ENCODE assay signal across 19 cellular contexts in the genomic region with DNA sequence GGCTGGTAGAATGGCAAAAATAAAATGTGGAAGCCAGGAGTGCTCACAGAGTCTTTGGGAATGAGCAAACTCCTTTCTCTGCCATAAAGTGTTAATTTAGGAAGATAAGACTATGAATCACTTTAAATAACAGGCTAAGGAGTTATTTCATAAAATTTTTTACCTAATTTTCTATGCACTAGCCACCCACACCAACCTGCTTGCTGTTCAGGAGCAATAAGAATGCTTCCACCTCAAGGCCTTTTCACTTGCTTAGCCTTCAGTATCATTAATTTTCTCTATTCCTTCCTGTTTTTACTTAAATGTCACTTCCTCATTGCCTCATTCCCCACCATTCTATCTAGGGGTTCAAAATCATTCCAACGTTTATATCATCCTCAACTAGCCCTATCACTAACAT.
A peak's percentile ranks its signal among the peaks of the same experiment; 100 is the strongest.
DNase-seq lines count a peak whose midpoint lies in the region; ATAC-seq and TF ChIP-seq lines count a peak whose summit lies in the region.
"Had no signal": no experiment of that assay in that cellular context is flagged by ENCODE, and none has a peak within 500 bp of the region (broad histone marks: within the 10 kb centered on the region; RNA-seq: fewer than 3 reads in every experiment).

No MANE protein-coding gene starts in this region.

- H3K27me3 ChIP-seq in IMR-90 (ENCODE audit: control insufficient read depth, insufficient read depth, low read length) (no peaks in the 10 kb centered on the region), neural cell (ENCODE audit: insufficient read depth, low read depth, low read length) (no peaks in the 10 kb centered on the region), lower lobe of right lung (ENCODE audit: low read depth) (no peaks in the 10 kb centered on the region)
- H3K27me3 ChIP-seq: BE2C had no signal

- H2BK15ac ChIP-seq in IMR-90 (ENCODE audit: low read depth, low read length): no peak overlapping the region

- in situ Hi-C loops in IMR-90 (cut with MboI; ENCODE audit: low sequenced_read_pairs): no loop called here

- no peak overlapping the region for H3K18ac ChIP-seq in IMR-90 (ENCODE audit: low read depth, low read length)

- no peak overlapping the region for H2BK20ac ChIP-seq in IMR-90 (ENCODE audit: low read depth, low read length)

- TF ChIP-seq RAD21 in IMR-90 (IDR thresholded peaks at IDR 0.05; ENCODE audit: low read length): no peak
- TF ChIP-seq RAD21 in neural cell (conservative IDR thresholded peaks at IDR 0.05): no peak

- WGBS in IMR-90 (ENCODE audit: extremely low coverage in 2 of 2, insufficient read length in 1 of 2), 2 experiments: no CpG with 5 or more reads among the region's 1 CpG

- H3F3A ChIP-seq in neural cell (ENCODE audit: insufficient read depth, low read length, poor library complexity, severe bottlenecking): peaks cover 6% of the 10 kb centered on the region

- no peaks in the 10 kb centered on the region for H3K9me1 ChIP-seq in IMR-90 (ENCODE audit: insufficient read depth, low read length)

- H4K20me1 ChIP-seq in IMR-90 (ENCODE audit: insufficient read depth, low read length): no peaks in the 10 kb centered on the region
- H4K20me1 ChIP-seq in neural cell (ENCODE audit: insufficient read depth): no peaks in the 10 kb centered on the region

- H2BK120ac ChIP-seq in IMR-90 (ENCODE audit: low read depth, low read length): no peak overlapping the region

- no peak overlapping the region for H4K5ac ChIP-seq in IMR-90 (ENCODE audit: low read depth, low read length)

- dilution Hi-C loops in IMR-90 (cut with HindIII; ENCODE audit: low sequenced_read_pairs, unreplicated experiment): no loop called here

- H3K9me3 ChIP-seq in IMR-90 (ENCODE audit: control insufficient read depth, insufficient read depth, low read length): no peaks in the 10 kb centered on the region
- no peaks in the 10 kb centered on the region for H3K9me3 ChIP-seq in neural cell (ENCODE audit: low read length)
- no peaks in the 10 kb centered on the region for H3K9me3 ChIP-seq in lower lobe of right lung
- H3K9me3 ChIP-seq: BE2C had no signal

- peak overlapping the region; percentile 26 for H2BK5ac ChIP-seq in IMR-90 (ENCODE audit: low read depth, low read length, poor library complexity, severe bottlenecking)

- H3K4me2 ChIP-seq in IMR-90 (ENCODE audit: low read depth, low read length) (no peak overlapping the region), neural cell (ENCODE audit: low read length) (no peak overlapping the region)

- no peak for TF ChIP-seq POLR2A in IMR-90 (IDR thresholded peaks at IDR 0.05; ENCODE audit: low read depth, low read length)

- POLR2A ChIA-PET in IMR-90 (lab: Charles Lee; ENCODE audit: unreplicated experiment): no interaction called here

- no peak for ATAC-seq in IMR-90 (ENCODE audit: low read depth)
- no peak for ATAC-seq in lower lobe of right lung
- ATAC-seq: HCT116 had no signal

- no peak overlapping the region for H3K56ac ChIP-seq in IMR-90 (ENCODE audit: extremely low read depth, insufficient read depth, low read length)

- no peak overlapping the region for H4K8ac ChIP-seq in IMR-90 (ENCODE audit: low read depth in 2 of 2, low read length in 2 of 2)

- 0 out of 2 replicates have a peak, but pooled peaks cover 2% of the 10 kb centered on the region for H3K4me1 ChIP-seq in IMR-90 (ENCODE audit: control insufficient read depth, insufficient read depth, low read length)
- no peaks in the 10 kb centered on the region for H3K4me1 ChIP-seq in lower lobe of right lung
- H3K4me1 ChIP-seq: Caco-2 had no signal

- H3K27ac ChIP-seq in IMR-90 (ENCODE audit: insufficient read depth, low read length) (no peak overlapping the region), VCaP (peak overlapping the region; percentile 51), neural cell (ENCODE audit: low read length) (peak overlapping the region; percentile 67), lower lobe of right lung (no peak overlapping the region)
- H3K27ac ChIP-seq: HL-60 had no signal

- TF ChIP-seq CTCF in IMR-90 (conservative IDR thresholded peaks at IDR 0.05; ENCODE audit: low read depth, low read length) (no peak), VCaP (conservative IDR thresholded peaks at IDR 0.05) (no peak), neural cell (IDR thresholded peaks at IDR 0.05; ENCODE audit: poor library complexity, severe bottlenecking) (no peak), lower lobe of right lung (IDR thresholded peaks at IDR 0.05) (no peak)

- no peak overlapping the region for H3K4me3 ChIP-seq in IMR-90 (ENCODE audit: insufficient read depth, low read depth, low read length)
- peak overlapping the region; percentile 14 for H3K4me3 ChIP-seq in neural cell (ENCODE audit: low read length)
- no peak overlapping the region for H3K4me3 ChIP-seq in lower lobe of right lung

- no peak overlapping the region for H2AK9ac ChIP-seq in IMR-90 (replicated peaks; ENCODE audit: low read depth, low read length, poor library complexity)

- no peak overlapping the region for H2AK5ac ChIP-seq in IMR-90 (ENCODE audit: low read depth, low read length)

- TF ChIP-seq EP300 in neural cell (conservative IDR thresholded peaks at IDR 0.05; ENCODE audit: poor library complexity, severe bottlenecking): no peak

- H3K79me2 ChIP-seq in neural cell (replicated peaks; ENCODE audit: insufficient read depth, low read length): no peaks in the 10 kb centered on the region

- H3K9me2 ChIP-seq in neural cell (ENCODE audit: insufficient read depth, low read length): no peaks in the 10 kb centered on the region

- no peak overlapping the region for H3K4ac ChIP-seq in IMR-90 (ENCODE audit: low read depth, low read length)

- H3K36me3 ChIP-seq in IMR-90 (ENCODE audit: control insufficient read depth, insufficient read depth, low read length) (no peaks in the 10 kb centered on the region), neural cell (ENCODE audit: insufficient read depth, low read length) (no peaks in the 10 kb centered on the region), lower lobe of right lung (no peaks in the 10 kb centered on the region)
- H3K36me3 ChIP-seq: BE2C had no signal

- no peak overlapping the region for H3K23ac ChIP-seq in IMR-90 (ENCODE audit: low read depth, low read length)

- H4K91ac ChIP-seq in IMR-90 (ENCODE audit: insufficient read depth, low read depth, low read length): no peak overlapping the region

- CTCF ChIA-PET in IMR-90 (lab: Yijun Ruan, JAX): no interaction called here

- no TSS peak for BruUV-seq in IMR-90 (replicated peaks; lab: Mats Ljungman, UMichigan)

- intact Hi-C loops in IMR-90 (cut with micrococcal nuclease) (loop anchor here (10.0 kb wide), 1 partner anchor 923 kb away; a partner anchor contains a TSS), lower lobe of right lung (cut with DNase I) (no loop called here)

- H2AFZ ChIP-seq in IMR-90 (replicated peaks; ENCODE audit: low read length, poor library complexity) (no peak overlapping the region), neural cell (ENCODE audit: low read depth, low read length) (no peak overlapping the region)

- H3K79me1 ChIP-seq in IMR-90 (ENCODE audit: low read depth in 1 of 2, low read length in 2 of 2): no peaks in the 10 kb centered on the region

- H3K14ac ChIP-seq in IMR-90 (replicated peaks; ENCODE audit: low read depth, low read length): no peak overlapping the region

- DNase-seq in IMR-90 (no peak), Kasumi-1 (lab: John Stamatoyannopoulos, UW) (peak; percentile 4 to 14), lower lobe of right lung (no peak), NCI-H82 (lab: John Stamatoyannopoulos, UW) (no peak), cortex of kidney (lab: John Stamatoyannopoulos, UW) (no peak)
- DNase-seq: ACHN; BE2C; C1 segment of cervical spinal cord; Caco-2; CD4-positive, alpha-beta T cell; DMS79 treated with DMSO at 0.1 percent for 48 hours; GF-D8; GOT3; H7; HFFc6 had no signal

- no peak overlapping the region for H3K9ac ChIP-seq in IMR-90 (ENCODE audit: low read depth, low read length)
- no peak overlapping the region for H3K9ac ChIP-seq in neural cell (ENCODE audit: low read length)

TF ChIP-seq in IMR-90, 13 proteins besides CTCF, POLR2A, EP300 and RAD21:
- no peak for TF ChIP-seq MXI1 (IDR thresholded peaks at IDR 0.05; ENCODE audit: borderline replicate concordance, low read depth, low read length)

TF ChIP-seq in neural cell, 6 proteins besides CTCF, POLR2A, EP300 and RAD21:
- TF ChIP-seq MXI1 (conservative IDR thresholded peaks at IDR 0.05; ENCODE audit: poor library complexity, severe bottlenecking) (no peak), SMC3 (conservative IDR thresholded peaks at IDR 0.05; ENCODE audit: poor library complexity) (no peak)

Comparison
In these comparisons a context has a peak if more than half of its experiments do, and no peak if none do; other contexts are left out.
1. DNase-seq: peak in Kasumi-1 (2 of 2); none in IMR-90 (single experiment), lower lobe of right lung (single experiment), NCI-H82 (single experiment) and cortex of kidney (single experiment).
2. H3K27ac ChIP-seq: peak in VCaP (single experiment) and neural cell (single experiment); none in IMR-90 (single experiment) and lower lobe of right lung (single experiment).